ENCODE assay signal across 29 cellular contexts in genomic region chr10:82544377-82544776, GRCh38.
"Had no signal": no experiment of that assay in that cellular context is flagged by ENCODE, and none has a peak within 500 bp of the region (broad histone marks: within the 10 kb centered on the region; RNA-seq: fewer than 3 reads in every experiment).

No MANE protein-coding gene starts in this region.

- H3K27ac ChIP-seq: heart right ventricle, hepatocyte, left lung, lower lobe of right lung, neural progenitor cell, pancreas, prostate gland, sigmoid colon, spleen, suprapubic skin, thoracic aorta, tibial artery, upper lobe of right lung had no signal

- H3K27me3 ChIP-seq: heart right ventricle, hepatocyte, left lung, neural progenitor cell, pancreas, sigmoid colon, spleen, suprapubic skin, tibial artery, upper lobe of right lung had no signal

- H3K9ac ChIP-seq: neural progenitor cell had no signal

- H2AFZ ChIP-seq: hepatocyte, neural progenitor cell had no signal

- H3K4me2 ChIP-seq: hepatocyte, neural progenitor cell had no signal

- H3K4me1 ChIP-seq: heart right ventricle, left lung, lower lobe of right lung, neural progenitor cell, pancreas, prostate gland, sigmoid colon, spleen, suprapubic skin, tibial artery, upper lobe of right lung had no signal

- H3K4me3 ChIP-seq: heart right ventricle, hepatocyte, left lung, lower lobe of right lung, neural progenitor cell, pancreas, prostate gland, sigmoid colon, spleen, suprapubic skin, thoracic aorta, tibial artery, upper lobe of right lung had no signal

- ATAC-seq: heart right ventricle; left colon; left lung; lower lobe of right lung; natural killer cell; pancreas; right cardiac atrium; stimulated activated effector memory CD8-positive, alpha-beta T cell treated with anti-CD3 and anti-CD28 coated beads, Interleukin-12 subunit alpha, Interleukin-12 subunit beta, amount 100 ng/mL, for 72 hours; upper lobe of right lung had no signal

- H3K9me3 ChIP-seq: left lung, lower lobe of right lung, pancreas, prostate gland, sigmoid colon, thoracic aorta, tibial artery, upper lobe of right lung had no signal

- H3K36me3 ChIP-seq: heart right ventricle, left lung, lower lobe of right lung, neural progenitor cell, pancreas, prostate gland, sigmoid colon, spleen, suprapubic skin, thoracic aorta, tibial artery, upper lobe of right lung had no signal

- DNase-seq: heart right ventricle; immature natural killer cell; kidney; left colon; left lung; lower lobe of right lung; mammary epithelial cell; mesenchymal stem cell; naive B cell; natural killer cell; nephron progenitor cell; pancreas; posterior cingulate gyrus; retina; right cardiac atrium; sigmoid colon; small intestine; spleen; stimulated activated CD4-positive, alpha-beta T cell treated with anti-CD3 and anti-CD28 coated beads, Interleukin-4, amount 100 ng/mL, for 24 hours; stimulated activated naive CD4-positive, alpha-beta T cell; tibial artery; trophoblast cell; upper lobe of right lung had no signal
